ENCODE assay signal across 8 cellular contexts in the genomic region with DNA sequence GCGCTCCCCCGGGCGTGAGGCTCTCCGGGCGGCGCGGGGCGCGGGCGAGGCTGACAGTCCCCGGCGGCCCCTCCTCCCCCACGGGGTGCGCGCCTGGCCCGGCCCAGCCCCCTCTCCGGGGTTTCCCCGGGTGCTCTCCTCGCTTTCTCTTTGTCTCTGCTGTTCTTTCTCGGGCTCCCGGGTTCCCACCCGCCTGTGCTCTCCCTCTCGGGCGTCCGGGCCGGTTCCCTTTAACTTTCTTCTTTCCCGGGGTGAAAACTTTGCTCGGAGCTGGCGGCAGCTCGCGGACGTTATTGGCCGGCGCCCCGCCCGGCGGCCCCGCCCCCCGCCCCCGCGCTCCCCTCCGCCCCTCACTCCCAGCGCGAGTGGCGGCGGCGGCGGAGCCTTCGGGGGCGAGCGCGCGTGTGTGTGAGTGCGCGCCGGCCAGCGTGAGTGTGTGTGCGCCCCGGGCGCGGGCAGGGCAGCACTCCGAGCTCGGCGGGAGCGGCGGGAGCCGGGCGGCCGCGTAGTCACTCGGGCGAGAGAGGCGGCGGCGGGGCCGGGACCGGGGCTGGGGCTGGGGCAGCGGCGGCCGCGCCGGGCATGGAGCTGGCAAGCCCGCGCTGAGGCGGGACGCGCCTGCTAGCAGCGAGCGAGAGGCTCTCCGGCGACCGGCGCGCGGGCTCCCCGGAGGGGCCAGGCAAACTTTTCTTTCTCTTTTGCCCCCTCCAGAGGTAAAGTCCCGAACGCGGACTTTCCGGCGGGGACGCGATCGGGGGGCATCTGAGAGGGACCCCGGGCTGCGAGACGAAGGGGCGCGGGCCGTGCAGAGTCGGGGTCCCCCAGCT. TPM values are rescaled to one million over a fixed set of nuclear protein-coding genes. Genes with fewer than 3 reads are reported as not detected.
DNase-seq lines count a peak whose midpoint lies in the region; ATAC-seq and TF ChIP-seq lines count a peak whose summit lies in the region.

TSS of gene NTN1 (plus strand) at position 353 of the 827 bp plus-strand sequence. CDS start 864 bp downstream, outside the sequence.

- peak; percentile 49 for DNase-seq in SW480 (ENCODE audit: low spot score)
- DNase-seq in body of pancreas: peak; percentile 48 to 67 (median 58)
- DNase-seq in iPS-NIHi11 (ENCODE audit: low spot score): peak; percentile 79
- DNase-seq in spleen: peak; percentile 82
- DNase-seq in NOMO-1 (lab: John Stamatoyannopoulos, UW; ENCODE audit: unreplicated experiment in 2 of 2): no peak
- no peak for DNase-seq in SKM-1 (lab: John Stamatoyannopoulos, UW; ENCODE audit: unreplicated experiment)

- ATAC-seq in GM18498 (IDR thresholded peaks at IDR 0.05; ENCODE audit: unreplicated experiment) (peak; percentile 62), HG02970 (IDR thresholded peaks at IDR 0.05; ENCODE audit: low FRiP score, unreplicated experiment) (peak; percentile 62), body of pancreas (peak; percentile 77)

- peak in 2 of 3 donors; percentile 10 to 22 for TF ChIP-seq POLR2A in body of pancreas (IDR thresholded peaks at IDR 0.05)
- TF ChIP-seq POLR2A in spleen (IDR thresholded peaks at IDR 0.05): no peak

- H3K36me3 ChIP-seq in body of pancreas (replicated peaks in 1 of 2; ENCODE audit: insufficient read depth in 1 of 2, low read depth in 2 of 2) (no peaks in the 10 kb centered on the region), spleen (no peaks in the 10 kb centered on the region)

- intact Hi-C loops in body of pancreas (cut with DNase I): no loop called here
- intact Hi-C loops in spleen (cut with DNase I; ENCODE audit: low total_unique reads): no loop called here

- H3K27me3 ChIP-seq in body of pancreas: no peaks in the 10 kb centered on the region
- H3K27me3 ChIP-seq in spleen (replicated peaks in 1 of 7): peaks cover 10 to 99% (median 67%) of the 10 kb centered on the region in 7 donors

- 0% methylated on average over 21 to 109 of the region's 111 CpGs for WGBS in body of pancreas, 2 donors
- WGBS in spleen, 5 donors: 0 to 1% (median 1%) methylated on average over 53 to 110 of the region's 111 CpGs

- TF ChIP-seq CTCF in body of pancreas (IDR thresholded peaks at IDR 0.05): no peak
- no peak for TF ChIP-seq CTCF in spleen (IDR thresholded peaks at IDR 0.05 in 8 of 11, conservative IDR thresholded peaks at IDR 0.05 in 3 of 11)

- H3K4me1 ChIP-seq in body of pancreas (peaks cover 45% of the 10 kb centered on the region), spleen (peaks cover 23 to 44% (median 35%) of the 10 kb centered on the region in 6 donors)

- peak within 1 kb of the TSS; percentile 25 to 75 (median 48) for H3K27ac ChIP-seq in body of pancreas
- H3K27ac ChIP-seq in spleen: no peak within 1 kb of the TSS

- H3K9me3 ChIP-seq in body of pancreas: no peaks in the 10 kb centered on the region
- no peaks in the 10 kb centered on the region for H3K9me3 ChIP-seq in spleen

- H3K4me3 ChIP-seq in body of pancreas (peak within 1 kb of the TSS; percentile 30 to 43), spleen (peak within 1 kb of the TSS; percentile 63 to 91 (median 78))

RNA-seq across cellular contexts. Expression of gene NTN1, which starts in this region (rescaled TPM):
- total RNA-seq in body of pancreas (1 to 10 TPM; 3.6 to 4.0 TPM), spleen (under 1 TPM in 5 of 7 donors, not detected in 2; 0.17 to 0.43 (median 0.23) TPM)
- polyA plus RNA-seq in spleen: under 1 TPM; 0.07 to 0.38 (median 0.14) TPM

Comparison
In these comparisons a context has a peak if more than half of its experiments do, and no peak if none do; other contexts are left out.
1. Peak in DNase-seq and H3K4me3 ChIP-seq in spleen; RNA of the gene not detected or under 1 TPM.
2. DNase-seq: peak in SW480 (single experiment), body of pancreas (4 of 4) and iPS-NIHi11 (single experiment); none in NOMO-1 (0 of 2) and SKM-1 (single experiment).
3. H3K27ac ChIP-seq: peak in body of pancreas (4 of 4); none in spleen (0 of 8).
4. POLR2A ChIP-seq: peak in body of pancreas (2 of 3); none in spleen (0 of 3).
5. Peak in every context shown above with its lines, with median percentiles within 50 percentile points of each other: ATAC-seq.